In the genomic region with DNA sequence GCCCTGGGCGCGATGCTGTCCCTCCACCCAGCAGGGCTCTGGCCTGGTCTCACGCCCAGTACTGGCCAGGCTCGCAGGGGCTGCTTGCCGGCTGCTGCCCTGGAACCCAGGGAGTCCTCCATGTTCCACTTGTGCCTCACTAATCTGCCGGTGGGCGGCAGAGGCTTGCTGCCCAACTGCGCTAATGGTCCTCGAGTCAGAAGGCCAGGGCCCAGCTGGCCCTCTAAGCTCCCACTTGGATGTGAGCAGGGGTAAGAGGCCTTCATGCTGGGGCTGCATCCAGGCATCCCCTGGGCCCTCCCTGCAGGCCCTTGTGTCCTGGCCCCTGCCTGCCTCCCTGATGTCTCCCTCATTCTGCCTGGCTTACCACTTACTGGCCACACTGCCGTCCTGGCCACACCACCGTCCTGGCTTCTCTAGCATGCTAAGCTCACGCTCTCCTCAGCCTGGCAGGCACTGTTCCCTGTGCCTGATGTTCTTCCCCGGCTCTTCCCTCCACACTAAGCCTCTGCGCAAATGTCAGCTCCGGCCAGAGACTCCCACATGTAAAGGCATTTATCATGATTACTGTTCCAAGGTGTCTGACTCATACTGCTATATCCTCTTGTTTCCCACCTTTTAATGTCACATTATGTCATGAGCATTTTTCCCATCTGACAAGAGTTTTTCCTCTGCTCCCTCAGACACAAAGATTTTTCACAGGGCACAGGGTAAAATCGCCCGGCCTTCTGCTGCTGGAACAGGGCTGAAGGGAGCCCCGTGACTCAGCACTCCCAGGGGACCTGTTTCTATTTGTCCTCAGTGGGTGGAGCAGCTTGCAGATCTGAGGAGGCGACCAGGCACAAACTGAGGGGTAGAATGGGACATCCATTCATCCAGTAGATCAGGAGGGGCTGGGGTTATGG, we compare ENCODE assay signal across 8 cellular contexts. TPM values are rescaled to one million over a fixed set of nuclear protein-coding genes. Genes with fewer than 3 reads are reported as not detected.
DNase-seq lines count a peak whose midpoint lies in the region; ATAC-seq, FAIRE-seq and TF ChIP-seq lines count a peak whose summit lies in the region.

No MANE protein-coding gene starts in this region.

- WGBS in ovary, 3 donors = 16 to 44% (median 35%) methylated on average over 13 to 19 of the region's 19 CpGs

- TF ChIP-seq POLR2A in GM12891 (IDR thresholded peaks at IDR 0.05; ENCODE audit: low read depth, low read length) (no peak), ovary (IDR thresholded peaks at IDR 0.05) (no peak)

- TF ChIP-seq EP300 in ovary (IDR thresholded peaks at IDR 0.05) = no peak

- intact Hi-C loops in ovary (cut with DNase I) = no loop called here

- no peaks in the 10 kb centered on the region for H3K9me3 ChIP-seq in ovary

- H3K27me3 ChIP-seq in ovary = no peaks in the 10 kb centered on the region

- H3K4me1 ChIP-seq in ovary (ENCODE audit: insufficient read depth) = peaks cover 13% of the 10 kb centered on the region

- peak; percentile 47 for FAIRE-seq in GM12891 (lab: Jason Lieb, UNC)

- DNase-seq in GM12891 (ENCODE audit: insufficient read length, low spot score) = no peak
- DNase-seq in RKO (ENCODE audit: low spot score) = peak; percentile 47
- DNase-seq in fibroblast of mammary gland (ENCODE audit: low read depth) = peak; percentile 94
- DNase-seq in ovary = peak in 4 of 5 donors; percentile 52 to 78 (median 67)
- DNase-seq in NCI-H2081 (lab: John Stamatoyannopoulos, UW) = no peak
- DNase-seq in medulla oblongata (ENCODE audit: extremely low spot score) = no peak

- no peaks in the 10 kb centered on the region for H3K36me3 ChIP-seq in ovary

- TF ChIP-seq CTCF in fibroblast of mammary gland (conservative IDR thresholded peaks at IDR 0.05; ENCODE audit: control insufficient read depth, insufficient read depth, low read depth, low read length) = no peak
- no peak for TF ChIP-seq CTCF in ovary (IDR thresholded peaks at IDR 0.05)

- peak overlapping the region; percentile 40 to 82 for H3K27ac ChIP-seq in ovary

- ATAC-seq in GM18870 (IDR thresholded peaks at IDR 0.05; ENCODE audit: unreplicated experiment) (no peak), GM21381 (IDR thresholded peaks at IDR 0.05; ENCODE audit: unreplicated experiment) (no peak)

- H3K4me3 ChIP-seq in fibroblast of mammary gland (ENCODE audit: control insufficient read depth, low read depth, low read length) = no peak overlapping the region
- H3K4me3 ChIP-seq in ovary = no peak overlapping the region

TF ChIP-seq in GM12891, 5 proteins besides CTCF, POLR2A, EP300 and RAD21:
- no peak for TF ChIP-seq PAX5 (IDR thresholded peaks at IDR 0.05; ENCODE audit: insufficient read depth, low read length, severe bottlenecking)
- TF ChIP-seq POU2F2 (IDR thresholded peaks at IDR 0.05; ENCODE audit: low read depth, low read length) = no peak
- TF ChIP-seq POLR2AphosphoS5 (IDR thresholded peaks at IDR 0.05; ENCODE audit: low read depth, low read length) = no peak
- no peak for TF ChIP-seq TAF1 (IDR thresholded peaks at IDR 0.05; ENCODE audit: low read depth, low read length)
- TF ChIP-seq SPI1 (IDR thresholded peaks at IDR 0.05; ENCODE audit: low read depth, low read length) = no peak

RNA-seq across cellular contexts. Expression of a gene that starts 15.9 kb away (rescaled TPM):
- polyA plus RNA-seq in GM12891 (2012; ENCODE audit: low read depth, missing spikeins) = 15.3 TPM
- 10 to 100 TPM; 19.6 to 60.5 (median 26.9) TPM for total RNA-seq in ovary
- 10 to 100 TPM; 11.9 to 16.8 TPM for polyA plus RNA-seq in ovary

RNA-seq across cellular contexts. Expression of a gene that starts 31.7 kb away (rescaled TPM):
- polyA plus RNA-seq in GM12891 (2012; ENCODE audit: low read depth, missing spikeins) = 7.9 TPM
- total RNA-seq in ovary = 10 to 100 TPM; 14.3 to 74.6 (median 40.6) TPM
- polyA plus RNA-seq in ovary = 10 to 100 TPM; 15.2 to 23.0 TPM

RNA-seq across cellular contexts. Expression of a gene that starts 40.4 kb away (rescaled TPM):
- polyA plus RNA-seq in GM12891 (2012; ENCODE audit: low read depth, missing spikeins) = 0.08 TPM
- 100 to 1,000 TPM in 5 of 7 donors, 10 to 100 TPM in 2; 46.5 to 285 (median 168) TPM for total RNA-seq in ovary
- polyA plus RNA-seq in ovary = 100 to 1,000 TPM; 179 to 380 TPM

Comparison
In these comparisons a context has a peak if more than half of its experiments do, and no peak if none do; other contexts are left out.
1. DNase-seq: peak in RKO (single experiment), fibroblast of mammary gland (single experiment) and ovary (4 of 5); none in GM12891 (single experiment), NCI-H2081 (0 of 2) and medulla oblongata (single experiment).